Comparison of ENCODE assay signal across 13 cellular contexts in genomic region chr16:87431926-87432325, GRCh38. TPM values are rescaled to one million over a fixed set of nuclear protein-coding genes. Genes with fewer than 3 reads are reported as not detected.
DNase-seq lines count a peak whose midpoint lies in the region; ATAC-seq and TF ChIP-seq lines count a peak whose summit lies in the region.
"Had no signal": no experiment of that assay in that cellular context is flagged by ENCODE, and none has a peak within 500 bp of the region (broad histone marks: within the 10 kb centered on the region; RNA-seq: fewer than 3 reads in every experiment).

No MANE protein-coding gene starts in this region.

- H3K27ac ChIP-seq in BLaER1 (no peak overlapping the region), gastroesophageal sphincter (no peak overlapping the region)

- H3K9me3 ChIP-seq in BLaER1 (no peaks in the 10 kb centered on the region), gastroesophageal sphincter (no peaks in the 10 kb centered on the region)

- DNase-seq in NCI-H1694 treated with DMSO at 0.1 percent for 48 hours (lab: John Stamatoyannopoulos, UW) (peak; percentile 29), epithelial cell of esophagus (ENCODE audit: low read depth) (peak; percentile 84), myocyte (ENCODE audit: low read depth) (peak; percentile 54), NCI-H69 (lab: John Stamatoyannopoulos, UW) (no peak)
- DNase-seq in stimulated activated CD8-positive, alpha-beta memory T cell treated with anti-CD3 and anti-CD28 coated beads, Interleukin-4, amount 100 ng/mL, for 48 hours: no peak
- DNase-seq: activated CD4-positive, alpha-beta T cell treated with anti-CD3 and anti-CD28 coated beads for 1 hour; NCI-H2107; nephron progenitor cell; stimulated activated naive CD4-positive, alpha-beta T cell had no signal

- TF ChIP-seq CTCF in epithelial cell of esophagus (IDR thresholded peaks at IDR 0.05; ENCODE audit: insufficient read depth, low read depth, low read length, missing control alignments): no peak
- TF ChIP-seq CTCF in gastroesophageal sphincter (IDR thresholded peaks at IDR 0.05): no peak

- no peak for TF ChIP-seq POLR2A in gastroesophageal sphincter (IDR thresholded peaks at IDR 0.05)

- H3K4me3 ChIP-seq in BLaER1 (no peak overlapping the region), epithelial cell of esophagus (ENCODE audit: low read length) (no peak overlapping the region), gastroesophageal sphincter (no peak overlapping the region)

- peaks cover 58% of the 10 kb centered on the region for H4K20me1 ChIP-seq in BLaER1

- H3K4me2 ChIP-seq in BLaER1: no peak overlapping the region

- 0 out of 2 replicates have a peak overlapping the region, but pooled peaks have one; percentile 6 for H3K9ac ChIP-seq in BLaER1

- ATAC-seq in HG02678 (IDR thresholded peaks at IDR 0.05; ENCODE audit: unreplicated experiment) (no peak), gastroesophageal sphincter (no peak)
- ATAC-seq: activated T-helper 17 cell treated with anti-CD3 and anti-CD28 coated beads, Interleukin-2, amount 50 U/mL, for 72 hours had no signal

- TF ChIP-seq EP300 in gastroesophageal sphincter (IDR thresholded peaks at IDR 0.05): no peak

- H3K4me1 ChIP-seq in BLaER1: peaks cover 52% of the 10 kb centered on the region
- peaks cover 0 to 39% (median 14%) of the 10 kb centered on the region in 3 donors for H3K4me1 ChIP-seq in gastroesophageal sphincter

- H3K36me3 ChIP-seq in BLaER1 (peaks cover 44% of the 10 kb centered on the region), gastroesophageal sphincter (peaks cover 0 to 48% of the 10 kb centered on the region in 2 donors)

- H3K27me3 ChIP-seq in BLaER1 (no peaks in the 10 kb centered on the region), gastroesophageal sphincter (no peaks in the 10 kb centered on the region)

- WGBS in gastroesophageal sphincter (ENCODE audit: low coverage in 1 of 2), 2 donors: 51 to 55% methylated on average over 5 to 6 of the region's 7 CpGs

RNA-seq across cellular contexts. Expression of gene MAP1LC3B, which starts 39.8 kb away (rescaled TPM):
- total RNA-seq in myocyte: 41.1 and 41.2 TPM in 2 replicates
- polyA plus RNA-seq in myocyte (2012): 155 TPM
- total RNA-seq in gastroesophageal sphincter: 10 to 100 TPM; 53.9 to 64.8 (median 57.9) TPM

RNA-seq across cellular contexts. Expression of gene FBXO31, which starts 48.4 kb away (rescaled TPM):
- 37.4 and 38.9 TPM in 2 replicates for total RNA-seq in myocyte
- polyA plus RNA-seq in myocyte (2012): 28.2 TPM
- 100 to 1,000 TPM in 1 of 4 donors, 10 to 100 TPM in 3; 69.2 to 141 (median 85.1) TPM for total RNA-seq in gastroesophageal sphincter

Comparison
In these comparisons a context has a peak if more than half of its experiments do, and no peak if none do; other contexts are left out.
1. DNase-seq: peak in NCI-H1694 treated with DMSO at 0.1 percent for 48 hours (single experiment), epithelial cell of esophagus (single experiment) and myocyte (single experiment); none in stimulated activated CD8-positive, alpha-beta memory T cell treated with anti-CD3 and anti-CD28 coated beads, Interleukin-4, amount 100 ng/mL, for 48 hours (single experiment) and NCI-H69 (single experiment).